ENCODE assay signal across 8 cellular contexts in genomic region chr16:10942352-10943297, GRCh38. TPM values are rescaled to one million over a fixed set of nuclear protein-coding genes. Genes with fewer than 3 reads are reported as not detected.
DNase-seq lines count a peak whose midpoint lies in the region; ATAC-seq and TF ChIP-seq lines count a peak whose summit lies in the region.

DEXI (minus strand) TSS chr16:10942468; CDS start chr16:10942005, 463 bp downstream.

- CTCF ChIA-PET in GM10248 (lab: Yijun Ruan, JAX) = interaction anchor here (0.7 to 1.0 kb wide), 4 partner anchors 12 to 313 kb away, joined by 3 to 4 read pairs (median 4); partner anchors contain the start of gene SOCS1

- ATAC-seq in HG02588 (IDR thresholded peaks at IDR 0.05; ENCODE audit: unreplicated experiment) (peak; percentile 60), Right ventricle myocardium superior (ENCODE audit: poor library complexity) (peak; percentile 75)

- peak within 1 kb of the TSS; percentile 81 for H3K27ac Mint-ChIP-seq in type B pancreatic cell

- POLR2A ChIA-PET in GM10248 (lab: Yijun Ruan, JAX) = interaction anchor here (0.6 to 1.3 kb wide), 4 partner anchors 10 to 408 kb away, joined by 3 to 9 read pairs (median 4); partner anchors contain the start of genes NUBP1 and SOCS1

- no peaks in the 10 kb centered on the region for H3K27me3 Mint-ChIP-seq in type B pancreatic cell

- intact Hi-C loops in Right ventricle myocardium superior (cut with DNase I) = no loop called here

- peaks cover 11% of the 10 kb centered on the region for H3K36me3 Mint-ChIP-seq in type B pancreatic cell

- H3K4me1 Mint-ChIP-seq in type B pancreatic cell (ENCODE audit: unreplicated experiment) = peaks cover 59% of the 10 kb centered on the region

- DNase-seq in GM10248 (ENCODE audit: extremely low spot score) (peak; percentile 99), NCI-H1092 treated with DMSO at 0.1 percent for 48 hours (lab: John Stamatoyannopoulos, UW) (peak; percentile 93), SW 1271 (lab: John Stamatoyannopoulos, UW) (peak; percentile 26 to 70), Right ventricle myocardium superior (peak; percentile 96), pons (ENCODE audit: low spot score) (peak; percentile 91), type B pancreatic cell (ENCODE audit: extremely low spot score, unreplicated experiment) (peak; percentile 95)
- DNase-seq in activated naive CD8-positive, alpha-beta T cell treated with anti-CD3 and anti-CD28 coated beads, Interleukin-2, amount 50 U/mL, for 16 hours (ENCODE audit: low read depth, low spot score) = peak; percentile 87

- peak; percentile 16 for TF ChIP-seq CTCF in GM10248 (IDR thresholded peaks at IDR 0.05; ENCODE audit: control extremely low read depth, extremely low read depth, low read depth, missing control alignments)
- TF ChIP-seq CTCF in type B pancreatic cell (conservative IDR thresholded peaks at IDR 0.05) = peak; percentile 19

- H3K4me3 Mint-ChIP-seq in type B pancreatic cell = peak within 1 kb of the TSS; percentile 95

- no peaks in the 10 kb centered on the region for H3K9me3 Mint-ChIP-seq in type B pancreatic cell

RNA-seq across cellular contexts. Expression of gene DEXI, which starts in this region (rescaled TPM):
- total RNA-seq in Right ventricle myocardium superior = 112 TPM
- 36.6 and 37.7 TPM in 2 replicates for total RNA-seq in type B pancreatic cell (ENCODE audit: low replicate concordance)

Comparison
In these comparisons a context has a peak if more than half of its experiments do, and no peak if none do; other contexts are left out.
1. Peak in every context shown above with its lines: DNase-seq and ATAC-seq.
2. DNase-seq: peak in every context shown above with its lines; median percentile 99 in GM10248; 96 in Right ventricle myocardium superior; 95 in type B pancreatic cell; 93 in NCI-H1092 treated with DMSO at 0.1 percent for 48 hours; 91 in pons; 87 in activated naive CD8-positive, alpha-beta T cell treated with anti-CD3 and anti-CD28 coated beads, Interleukin-2, amount 50 U/mL, for 16 hours; 48 in SW 1271.